8 cellular contexts compared by ENCODE assay signal in the genomic region with DNA sequence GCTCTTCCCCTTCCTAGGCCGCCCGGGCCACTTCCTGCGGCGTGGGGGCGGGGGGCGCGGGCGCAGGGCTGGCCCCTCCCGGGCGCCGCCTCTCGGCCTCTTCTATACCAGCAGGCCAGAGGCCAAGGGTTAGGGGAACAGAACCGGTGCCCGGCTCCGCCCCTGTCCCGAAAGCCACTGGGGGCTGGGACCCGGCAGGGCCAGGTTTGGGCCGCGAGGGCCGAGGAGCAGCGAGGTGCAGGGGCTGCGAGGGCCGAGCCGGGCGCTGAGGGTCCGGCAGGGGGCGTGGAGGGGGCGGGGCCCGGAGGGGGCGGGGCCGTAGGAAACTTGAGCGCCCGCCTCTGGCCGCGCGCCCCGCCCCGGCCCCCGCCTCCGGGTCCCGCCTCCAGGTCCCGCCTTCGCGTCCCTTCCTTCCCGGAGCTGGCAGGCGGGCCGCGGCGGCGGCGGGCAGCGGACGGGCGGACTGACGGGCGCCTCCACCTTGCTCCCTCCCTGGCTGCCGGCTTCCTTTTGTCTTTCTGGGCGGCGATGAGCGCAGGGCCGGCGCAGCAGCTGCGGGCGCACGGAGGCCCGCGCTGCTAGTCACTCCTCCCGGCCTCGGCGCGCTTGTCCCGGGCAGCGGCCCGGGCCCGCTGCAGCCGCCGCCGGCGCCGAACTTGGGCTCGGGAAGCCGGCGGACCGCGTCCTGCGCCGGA. TPM values are rescaled to one million over a fixed set of nuclear protein-coding genes. Genes with fewer than 3 reads are reported as not detected.
DNase-seq lines count a peak whose midpoint lies in the region; ATAC-seq and TF ChIP-seq lines count a peak whose summit lies in the region.

A gene (plus strand): TSS at position 426 of the 695 bp plus-strand sequence. CDS start 116,854 bp downstream, outside the sequence.

- peaks cover 45% of the 10 kb centered on the region for H3K4me1 Mint-ChIP-seq in T-helper 17 cell

- H3K27me3 Mint-ChIP-seq in T-helper 17 cell = no peaks in the 10 kb centered on the region

- H3K4me1 ChIP-seq in right cardiac atrium (ENCODE audit: control insufficient read depth, insufficient read depth, low read length) (peaks cover 3% of the 10 kb centered on the region), vagina (peaks cover 43% of the 10 kb centered on the region)

- ATAC-seq in HG02571 (IDR thresholded peaks at IDR 0.05; ENCODE audit: unreplicated experiment) (peak; percentile 73), T-helper 17 cell (peak; percentile 76), right cardiac atrium (peak; percentile 90 to 93)

- peak within 1 kb of the TSS; percentile 49 for H3K4me3 ChIP-seq in GM12875 (ENCODE audit: low read depth, low read length)
- H3K4me3 ChIP-seq in right cardiac atrium (ENCODE audit: low read length) = peak within 1 kb of the TSS; percentile 76
- peak within 1 kb of the TSS; percentile 75 to 86 for H3K4me3 ChIP-seq in vagina

- under 1% methylated on average over 87 of the region's 87 CpGs for WGBS in right cardiac atrium

- H3K36me3 Mint-ChIP-seq in T-helper 17 cell (ENCODE audit: low read depth) = no peaks in the 10 kb centered on the region

- H3K27ac ChIP-seq in angular gyrus (ENCODE audit: low read depth, low read length) (peak within 1 kb of the TSS; percentile 44), right cardiac atrium (ENCODE audit: low read length) (peak within 1 kb of the TSS; percentile 54), vagina (peak within 1 kb of the TSS; percentile 77)

- H3K27me3 ChIP-seq in right cardiac atrium (ENCODE audit: control insufficient read depth, insufficient read depth) = no peaks in the 10 kb centered on the region
- H3K27me3 ChIP-seq in vagina = no peaks in the 10 kb centered on the region

- TF ChIP-seq POLR2A in vagina (IDR thresholded peaks at IDR 0.05) = peak in 1 of 2 donors; percentile 96

- peak within 1 kb of the TSS; percentile 97 for H3K4me3 Mint-ChIP-seq in T-helper 17 cell

- peak within 1 kb of the TSS; percentile 90 for H3K27ac Mint-ChIP-seq in T-helper 17 cell

- intact Hi-C loops in right cardiac atrium (cut with DNase I) = loop anchor here in 1 of 4 donors (10.0 kb wide), 2 partner anchors 102 to 158 kb away; no protein-coding TSS in a partner anchor
- intact Hi-C loops in vagina (cut with DNase I) = loop anchor here (5.0 kb wide), 1 partner anchor 100 kb away; no protein-coding TSS in a partner anchor

- no peaks in the 10 kb centered on the region for H3K36me3 ChIP-seq in vagina

- H3K9me3 ChIP-seq in T-helper 17 cell (ENCODE audit: control insufficient read depth, low read length, poor library complexity, severe bottlenecking) (no peaks in the 10 kb centered on the region), right cardiac atrium (ENCODE audit: control insufficient read depth, low read length) (no peaks in the 10 kb centered on the region), vagina (no peaks in the 10 kb centered on the region)

- DNase-seq in NCI-H1048 (lab: John Stamatoyannopoulos, UW) = peak; percentile 54
- DNase-seq in T-helper 17 cell = peak; percentile 65 to 85 (median 78)
- DNase-seq in right cardiac atrium = peak; percentile 88 to 96 (median 96)
- DNase-seq in putamen (ENCODE audit: low spot score) = peak; percentile 86
- no peak for DNase-seq in vagina (ENCODE audit: extremely low spot score in 2 of 2)

- TF ChIP-seq CTCF in GM12875 (IDR thresholded peaks at IDR 0.05; ENCODE audit: borderline replicate concordance, insufficient read depth, low read depth, low read length) = peak; percentile 68
- peak in 2 of 3 experiments; percentile 37 to 78 for TF ChIP-seq CTCF in vagina (IDR thresholded peaks at IDR 0.05)

RNA-seq across cellular contexts. Expression of the gene that starts here (rescaled TPM):
- total RNA-seq in T-helper 17 cell (10 to 100 TPM; 44.2 TPM), right cardiac atrium (10 to 100 TPM; 18.5 to 32.2 (median 24.2) TPM), vagina (43.7 TPM)
- 32.0 TPM for polyA plus RNA-seq in right cardiac atrium

Comparison
In these comparisons a context has a peak if more than half of its experiments do, and no peak if none do; other contexts are left out.
1. DNase-seq: peak in NCI-H1048 (single experiment), T-helper 17 cell (3 of 3), right cardiac atrium (3 of 3) and putamen (single experiment); none in vagina (0 of 2).
2. Peak in every context shown above with its lines, with median percentiles within 50 percentile points of each other: H3K4me3 ChIP-seq, ATAC-seq and H3K27ac ChIP-seq.